ENCODE assay signal across 22 cellular contexts in the genomic region with DNA sequence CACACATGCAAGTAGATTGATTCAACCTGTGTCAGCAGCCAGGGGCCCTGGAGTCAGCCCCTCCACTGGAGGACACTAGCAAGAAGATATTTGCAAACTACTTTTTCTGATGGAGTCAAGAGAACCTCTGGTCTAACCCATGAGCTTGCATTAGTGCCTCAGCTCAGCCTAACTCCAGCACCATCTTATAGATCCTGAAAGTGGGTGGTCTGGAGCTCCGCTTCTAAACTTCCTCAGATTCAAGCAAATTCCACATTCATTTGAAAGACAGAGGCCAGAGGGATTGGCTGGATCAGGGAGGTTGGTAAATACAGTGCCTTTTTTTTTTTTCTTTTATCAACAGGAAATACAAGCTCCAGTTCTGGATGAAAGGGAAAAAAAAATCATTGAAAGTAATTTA.
DNase-seq lines count a peak whose midpoint lies in the region; ATAC-seq, FAIRE-seq and TF ChIP-seq lines count a peak whose summit lies in the region.
"Had no signal": no experiment of that assay in that cellular context is flagged by ENCODE, and none has a peak within 500 bp of the region (broad histone marks: within the 10 kb centered on the region; RNA-seq: fewer than 3 reads in every experiment).

No MANE protein-coding gene starts in this region.

- H3K14ac ChIP-seq in IMR-90 (replicated peaks; ENCODE audit: low read depth, low read length): 0 out of 2 replicates have a peak overlapping the region, but pooled peaks have one; percentile 13
- no peak overlapping the region for H3K14ac ChIP-seq in H1 (ENCODE audit: insufficient read length)

- H4K5ac ChIP-seq in IMR-90 (ENCODE audit: low read depth, low read length): no peak overlapping the region
- no peak overlapping the region for H4K5ac ChIP-seq in H1 (ENCODE audit: insufficient read length, low read depth, low read length)
- H4K5ac ChIP-seq in mesendoderm (ENCODE audit: low read length): no peak overlapping the region

- no peak overlapping the region for H2BK5ac ChIP-seq in IMR-90 (ENCODE audit: low read depth, low read length, poor library complexity, severe bottlenecking)
- no peak overlapping the region for H2BK5ac ChIP-seq in H1 (ENCODE audit: low read depth, low read length)
- H2BK5ac ChIP-seq in mesendoderm (ENCODE audit: low read length): no peak overlapping the region

- peaks cover 5% of the 10 kb centered on the region for H3K4me1 ChIP-seq in IMR-90 (ENCODE audit: control insufficient read depth, insufficient read depth, low read length)
- H3K4me1 ChIP-seq in H1 (replicated peaks in 1 of 4; ENCODE audit: control insufficient read depth in 3 of 4, insufficient read depth in 4 of 4, low read length in 3 of 4): peaks cover 4 to 10% (median 8%) of the 10 kb centered on the region in 4 experiments; a peak in 5 of 7 replicates
- H3K4me1 ChIP-seq in mesendoderm (ENCODE audit: control insufficient read depth, low read depth, low read length): peaks cover 22% of the 10 kb centered on the region
- H3K4me1 ChIP-seq: BLaER1 had no signal

- DNase-seq in IMR-90 (no peak), H1 (ENCODE audit: low read depth in 1 of 2, low spot score in 2 of 2) (no peak), mesendoderm (peak; percentile 68), coronary artery (ENCODE audit: low spot score) (no peak)
- DNase-seq: activated CD4-positive, alpha-beta T cell treated with anti-CD3 and anti-CD28 coated beads, Interleukin-2, amount 10 ng/mL, durations not matched to agents 24 days and 14 days; activated naive CD4-positive, alpha-beta T cell treated with anti-CD3 and anti-CD28 coated beads, Interleukin-2, amount 10 ng/mL, durations not matched to agents 7 days and 5 days; amygdala; COR-L47; H7; KG1; MV-4-11; NCI-H1694; NCI-H2171 treated with DMSO at 0.1 percent for 48 hours; upper lobe of left lung had no signal

- H3K9me3 Mint-ChIP-seq in stimulated activated memory B cell treated with anti-CD40 and anti-IgM and Interleukin-4, amounts not matched to agents 10 μg/mL and 1 μg/mL and 100 μg/mL, for 72 hours: no peaks in the 10 kb centered on the region
- H3K9me3 Mint-ChIP-seq: activated CD4-positive, alpha-beta T cell treated with anti-CD3 and anti-CD28 coated beads, Interleukin-2, amount 10 ng/mL, durations not matched to agents 24 days and 14 days; activated naive CD4-positive, alpha-beta T cell treated with anti-CD3 and anti-CD28 coated beads, Interleukin-2, amount 10 ng/mL, durations not matched to agents 7 days and 5 days; T-helper 1 cell treated with Interleukin-12 subunit alpha and Interleukin-12 subunit beta and Interleukin-4 antibody, amounts not matched to agents 30 μg/mL and 1 μg/mL, for 36 hours had no signal

- H3K4ac ChIP-seq in IMR-90 (ENCODE audit: low read depth, low read length): no peak overlapping the region
- no peak overlapping the region for H3K4ac ChIP-seq in H1 (replicated peaks; ENCODE audit: insufficient read length, low read depth, low read length)
- H3K4ac ChIP-seq in mesendoderm (ENCODE audit: low read depth, low read length): no peak overlapping the region

- H4K8ac ChIP-seq in IMR-90 (ENCODE audit: low read depth in 2 of 2, low read length in 2 of 2) (no peak overlapping the region), H1 (ENCODE audit: extremely low read depth, insufficient read depth, low read length) (no peak overlapping the region), mesendoderm (ENCODE audit: low read depth, low read length) (no peak overlapping the region)

- H3K79me1 ChIP-seq in IMR-90 (ENCODE audit: low read depth in 1 of 2, low read length in 2 of 2) (no peaks in the 10 kb centered on the region), H1 (ENCODE audit: low read depth, low read length) (no peaks in the 10 kb centered on the region), mesendoderm (ENCODE audit: low read length) (no peaks in the 10 kb centered on the region)

- ATAC-seq in IMR-90 (ENCODE audit: low read depth) (no peak), GM18519 (IDR thresholded peaks at IDR 0.05; ENCODE audit: low FRiP score, unreplicated experiment) (no peak), GM18909 (IDR thresholded peaks at IDR 0.05; ENCODE audit: poor library complexity, unreplicated experiment) (no peak)
- ATAC-seq in stimulated activated memory B cell treated with anti-CD40 and anti-IgM and Interleukin-4, amounts not matched to agents 10 μg/mL and 1 μg/mL and 100 μg/mL, for 72 hours: no peak

- no peaks in the 10 kb centered on the region for H3K9me3 ChIP-seq in IMR-90 (ENCODE audit: control insufficient read depth, insufficient read depth, low read length)
- no peaks in the 10 kb centered on the region for H3K9me3 ChIP-seq in H1 (ENCODE audit: insufficient read depth in 2 of 2, low read depth in 1 of 2, low read length in 1 of 2)
- H3K9me3 ChIP-seq: right atrium auricular region, upper lobe of left lung had no signal

- TF ChIP-seq EP300 in H1 (IDR thresholded peaks at IDR 0.05; ENCODE audit: borderline replicate concordance in 1 of 2, low read depth in 2 of 2, low read length in 2 of 2): no peak

- H3K27me3 ChIP-seq in IMR-90 (ENCODE audit: control insufficient read depth, insufficient read depth, low read length) (no peaks in the 10 kb centered on the region), H1 (replicated peaks in 1 of 4; ENCODE audit: control insufficient read depth in 3 of 4, extremely low read depth in 1 of 4, insufficient read depth in 3 of 4, low read length in 3 of 4) (no peaks in the 10 kb centered on the region), mesendoderm (ENCODE audit: insufficient read depth, low read length, poor library complexity) (no peaks in the 10 kb centered on the region)
- H3K27me3 ChIP-seq: BLaER1, right atrium auricular region, upper lobe of left lung had no signal

- no peak overlapping the region for H3K27ac Mint-ChIP-seq in stimulated activated memory B cell treated with anti-CD40 and anti-IgM and Interleukin-4, amounts not matched to agents 10 μg/mL and 1 μg/mL and 100 μg/mL, for 72 hours
- H3K27ac Mint-ChIP-seq: activated CD4-positive, alpha-beta T cell treated with anti-CD3 and anti-CD28 coated beads, Interleukin-2, amount 10 ng/mL, durations not matched to agents 24 days and 14 days; activated naive CD4-positive, alpha-beta T cell treated with anti-CD3 and anti-CD28 coated beads, Interleukin-2, amount 10 ng/mL, durations not matched to agents 7 days and 5 days; T-helper 1 cell treated with Interleukin-12 subunit alpha and Interleukin-12 subunit beta and Interleukin-4 antibody, amounts not matched to agents 30 μg/mL and 1 μg/mL, for 36 hours had no signal

- peaks cover 5% of the 10 kb centered on the region for H3K4me1 Mint-ChIP-seq in stimulated activated memory B cell treated with anti-CD40 and anti-IgM and Interleukin-4, amounts not matched to agents 10 μg/mL and 1 μg/mL and 100 μg/mL, for 72 hours
- H3K4me1 Mint-ChIP-seq: activated CD4-positive, alpha-beta T cell treated with anti-CD3 and anti-CD28 coated beads, Interleukin-2, amount 10 ng/mL, durations not matched to agents 24 days and 14 days; activated naive CD4-positive, alpha-beta T cell treated with anti-CD3 and anti-CD28 coated beads, Interleukin-2, amount 10 ng/mL, durations not matched to agents 7 days and 5 days had no signal

- H2BK15ac ChIP-seq in IMR-90 (ENCODE audit: low read depth, low read length): 0 out of 3 replicates have a peak overlapping the region, but pooled peaks have one; percentile 36
- no peak overlapping the region for H2BK15ac ChIP-seq in H1 (ENCODE audit: low read length)
- no peak overlapping the region for H2BK15ac ChIP-seq in mesendoderm (replicated peaks; ENCODE audit: low read depth)

- in situ Hi-C loops in IMR-90 (cut with MboI; ENCODE audit: low sequenced_read_pairs): no loop called here

- H3K27ac ChIP-seq in 22Rv1 (0 out of 2 replicates have a peak overlapping the region, but pooled peaks have one; percentile 20), IMR-90 (ENCODE audit: insufficient read depth, low read length) (no peak overlapping the region), H1 (ENCODE audit: low read depth, low read length) (no peak overlapping the region), mesendoderm (ENCODE audit: low read depth, low read length) (no peak overlapping the region), coronary artery (no peak overlapping the region)
- H3K27ac ChIP-seq: BLaER1, right atrium auricular region, upper lobe of left lung had no signal

- H2AK5ac ChIP-seq in IMR-90 (ENCODE audit: low read depth, low read length) (no peak overlapping the region), H1 (ENCODE audit: low read depth, low read length) (no peak overlapping the region), mesendoderm (ENCODE audit: low read length) (no peak overlapping the region)

- no TSS peak for BruUV-seq in IMR-90 (replicated peaks; lab: Mats Ljungman, UMichigan)

- H2BK12ac ChIP-seq in H1 (ENCODE audit: low read depth, low read length): no peak overlapping the region

- WGBS in IMR-90 (ENCODE audit: extremely low coverage in 2 of 2, insufficient read length in 1 of 2), 2 experiments: no CpG with 5 or more reads among the region's 1 CpG
- 38% methylated on average over 1 of the region's 1 CpG; no CpG with 5 or more reads in 1 of the 2 experiments for WGBS in H1 (ENCODE audit: extremely low coverage in 1 of 2, insufficient coverage in 1 of 2, insufficient read length in 1 of 2, insufficient replicate concordance in 2 of 2, low coverage in 1 of 2, low lambda C conversion rate in 2 of 2, missing lambda C conversion rate in 1 of 2), 2 experiments
- no CpG with 5 or more reads among the region's 1 CpG for WGBS in mesendoderm (ENCODE audit: extremely low coverage, insufficient coverage, low lambda C conversion rate)

- peaks cover 2% of the 10 kb centered on the region; the same call in 1 of the 2 replicates for H3K23me2 ChIP-seq in H1 (ENCODE audit: low read depth, low read length)

- H3K4me3 ChIP-seq in IMR-90 (ENCODE audit: insufficient read depth, low read depth, low read length): no peak overlapping the region
- no peak overlapping the region for H3K4me3 ChIP-seq in H1 (ENCODE audit: extremely low read depth in 1 of 4, insufficient read depth in 2 of 4, low read depth in 3 of 4, low read length in 4 of 4)
- H3K4me3 ChIP-seq in mesendoderm (ENCODE audit: low read length): no peak overlapping the region
- no peak overlapping the region for H3K4me3 ChIP-seq in coronary artery
- H3K4me3 ChIP-seq: BLaER1, right atrium auricular region, upper lobe of left lung had no signal

- no peak for TF ChIP-seq RAD21 in IMR-90 (IDR thresholded peaks at IDR 0.05; ENCODE audit: low read length)
- TF ChIP-seq RAD21 in H1 (IDR thresholded peaks at IDR 0.05 in 1 of 2, conservative IDR thresholded peaks at IDR 0.05 in 1 of 2; ENCODE audit: low read depth in 2 of 2, low read length in 2 of 2): no peak

- dilution Hi-C loops in IMR-90 (cut with HindIII; ENCODE audit: low sequenced_read_pairs, unreplicated experiment): no loop called here

- H3K4me2 ChIP-seq in IMR-90 (ENCODE audit: low read depth, low read length): no peak overlapping the region
- peak overlapping the region in 1 of 2 experiments; percentile 15; a peak in 2 of 4 replicates for H3K4me2 ChIP-seq in H1 (ENCODE audit: insufficient read depth in 1 of 2, low read depth in 2 of 2, low read length in 2 of 2)
- no peak overlapping the region for H3K4me2 ChIP-seq in mesendoderm (ENCODE audit: low read length)
- H3K4me2 ChIP-seq: BLaER1 had no signal

- H3K36me3 ChIP-seq in IMR-90 (ENCODE audit: control insufficient read depth, insufficient read depth, low read length) (no peaks in the 10 kb centered on the region), H1 (ENCODE audit: control insufficient read depth in 2 of 4, insufficient read depth in 4 of 4, low read length in 3 of 4) (no peaks in the 10 kb centered on the region), mesendoderm (ENCODE audit: control insufficient read depth, insufficient read depth, low read length) (no peaks in the 10 kb centered on the region)
- H3K36me3 ChIP-seq: BLaER1, right atrium auricular region, upper lobe of left lung had no signal

- H2AFZ ChIP-seq in IMR-90 (replicated peaks; ENCODE audit: low read length, poor library complexity): no peak overlapping the region
- 0 out of 2 replicates have a peak overlapping the region, but pooled peaks have one; percentile 6 for H2AFZ ChIP-seq in H1 (ENCODE audit: low read length)

- intact Hi-C loops in IMR-90 (cut with micrococcal nuclease): no loop called here

- H3K56ac ChIP-seq in IMR-90 (ENCODE audit: extremely low read depth, insufficient read depth, low read length): no peak overlapping the region
- H3K56ac ChIP-seq in H1 (replicated peaks; ENCODE audit: insufficient read length, low read depth, low read length): no peak overlapping the region
- H3K56ac ChIP-seq in mesendoderm (ENCODE audit: low read length): peak overlapping the region; percentile 57

- TF ChIP-seq POLR2A in IMR-90 (IDR thresholded peaks at IDR 0.05; ENCODE audit: low read depth, low read length) (no peak), H1 (IDR thresholded peaks at IDR 0.05; ENCODE audit: control extremely low read depth in 1 of 2, low read depth in 2 of 2, low read length in 2 of 2) (no peak)

- POLR2A ChIA-PET in IMR-90 (lab: Charles Lee; ENCODE audit: unreplicated experiment) (no interaction called here), H1 (lab: Charles Lee; ENCODE audit: partially characterized antibody) (no interaction called here)

- H4K20me1 ChIP-seq in IMR-90 (ENCODE audit: insufficient read depth, low read length) (no peaks in the 10 kb centered on the region), H1 (replicated peaks in 1 of 2; ENCODE audit: control insufficient read depth in 1 of 2, insufficient read depth in 2 of 2, low read length in 2 of 2) (no peaks in the 10 kb centered on the region)
- H4K20me1 ChIP-seq: BLaER1 had no signal

- no peaks in the 10 kb centered on the region for H3K36me3 Mint-ChIP-seq in stimulated activated memory B cell treated with anti-CD40 and anti-IgM and Interleukin-4, amounts not matched to agents 10 μg/mL and 1 μg/mL and 100 μg/mL, for 72 hours
- H3K36me3 Mint-ChIP-seq: activated naive CD4-positive, alpha-beta T cell treated with anti-CD3 and anti-CD28 coated beads, Interleukin-2, amount 10 ng/mL, durations not matched to agents 7 days and 5 days had no signal

- H2BK120ac ChIP-seq in IMR-90 (ENCODE audit: low read depth, low read length) (peak overlapping the region; percentile 46; the same call in 1 of the 2 replicates), H1 (replicated peaks; ENCODE audit: low read depth, low read length) (no peak overlapping the region), mesendoderm (ENCODE audit: low read depth, low read length) (no peak overlapping the region)

- no peak overlapping the region for H3K4me3 Mint-ChIP-seq in stimulated activated memory B cell treated with anti-CD40 and anti-IgM and Interleukin-4, amounts not matched to agents 10 μg/mL and 1 μg/mL and 100 μg/mL, for 72 hours
- H3K4me3 Mint-ChIP-seq: activated CD4-positive, alpha-beta T cell treated with anti-CD3 and anti-CD28 coated beads, Interleukin-2, amount 10 ng/mL, durations not matched to agents 24 days and 14 days; activated naive CD4-positive, alpha-beta T cell treated with anti-CD3 and anti-CD28 coated beads, Interleukin-2, amount 10 ng/mL, durations not matched to agents 7 days and 5 days; T-helper 1 cell treated with Interleukin-12 subunit alpha and Interleukin-12 subunit beta and Interleukin-4 antibody, amounts not matched to agents 30 μg/mL and 1 μg/mL, for 36 hours had no signal

- H2BK20ac ChIP-seq in IMR-90 (ENCODE audit: low read depth, low read length) (peak overlapping the region; percentile 56; the same call in 1 of the 2 replicates), H1 (ENCODE audit: low read length) (no peak overlapping the region)

- H3K18ac ChIP-seq in IMR-90 (ENCODE audit: low read depth, low read length) (no peak overlapping the region), H1 (ENCODE audit: extremely low read depth, low read length) (no peak overlapping the region), mesendoderm (ENCODE audit: low read length) (peak overlapping the region; percentile 61)

- no peak overlapping the region for H3K23ac ChIP-seq in IMR-90 (ENCODE audit: low read depth, low read length)
- no peak overlapping the region for H3K23ac ChIP-seq in H1 (ENCODE audit: insufficient read length)
- H3K23ac ChIP-seq in mesendoderm (ENCODE audit: low read length): no peak overlapping the region

- CTCF ChIA-PET in IMR-90 (lab: Yijun Ruan, JAX) (interaction anchor here (0.6 to 0.7 kb wide), 2 partner anchors 36 to 647 kb away, joined by 3 read pairs; no protein-coding TSS in a partner anchor), H1 (lab: Charles Lee; ENCODE audit: partially characterized antibody) (interaction anchor here (0.6 kb wide), 1 partner anchor 549 kb away, joined by 3 read pairs; no protein-coding TSS in a partner anchor)

- H4K91ac ChIP-seq in IMR-90 (ENCODE audit: insufficient read depth, low read depth, low read length) (0 out of 2 replicates have a peak overlapping the region, but pooled peaks have one; percentile 31), H1 (replicated peaks; ENCODE audit: insufficient read length, low read length) (no peak overlapping the region)

- TF ChIP-seq CTCF in 22Rv1 (IDR thresholded peaks at IDR 0.05): no peak
- TF ChIP-seq CTCF in IMR-90 (conservative IDR thresholded peaks at IDR 0.05; ENCODE audit: low read depth, low read length): no peak
- TF ChIP-seq CTCF in H1 (IDR thresholded peaks at IDR 0.05; ENCODE audit: control extremely low read depth in 1 of 3, insufficient read depth in 1 of 3, low read depth in 1 of 3, low read length in 3 of 3): no peak
- TF ChIP-seq CTCF in coronary artery (IDR thresholded peaks at IDR 0.05): no peak

- peaks cover 10% of the 10 kb centered on the region for H3K9me1 ChIP-seq in IMR-90 (ENCODE audit: insufficient read depth, low read length)

- peaks cover 24% of the 10 kb centered on the region for H3K27me3 Mint-ChIP-seq in stimulated activated memory B cell treated with anti-CD40 and anti-IgM and Interleukin-4, amounts not matched to agents 10 μg/mL and 1 μg/mL and 100 μg/mL, for 72 hours

- H3K79me2 ChIP-seq in H1 (ENCODE audit: control insufficient read depth in 1 of 2, insufficient read depth in 2 of 2, low read length in 2 of 2): no peaks in the 10 kb centered on the region
- no peaks in the 10 kb centered on the region for H3K79me2 ChIP-seq in mesendoderm (ENCODE audit: control insufficient read depth, insufficient read depth, low read length)

- no peak for FAIRE-seq in H1 (lab: Jason Lieb, UNC)
- FAIRE-seq: islet of Langerhans had no signal

- H3K9ac ChIP-seq in IMR-90 (ENCODE audit: low read depth, low read length) (no peak overlapping the region), H1 (replicated peaks in 1 of 4; ENCODE audit: extremely low read depth in 1 of 4, low read depth in 3 of 4, low read length in 3 of 4) (no peak overlapping the region), mesendoderm (ENCODE audit: low read length) (no peak overlapping the region)
- H3K9ac ChIP-seq: BLaER1 had no signal

- H2AK9ac ChIP-seq in IMR-90 (replicated peaks; ENCODE audit: low read depth, low read length, poor library complexity): no peak overlapping the region
